ENCODE assay signal across 23 cellular contexts in genomic region chr11:2590131-2590950, GRCh38.
DNase-seq lines count a peak whose midpoint lies in the region; ATAC-seq and TF ChIP-seq lines count a peak whose summit lies in the region.
"Had no signal": no experiment of that assay in that cellular context is flagged by ENCODE, and none has a peak within 500 bp of the region (broad histone marks: within the 10 kb centered on the region; RNA-seq: fewer than 3 reads in every experiment).

No MANE protein-coding gene starts in this region.

- H3K9me3 ChIP-seq in left lung (no peaks in the 10 kb centered on the region), upper lobe of left lung (no peaks in the 10 kb centered on the region), Karpas-422 (ENCODE audit: low read length) (no peaks in the 10 kb centered on the region)
- H3K9me3 ChIP-seq: body of pancreas had no signal

- H3K4me3 ChIP-seq in H7 (ENCODE audit: insufficient read depth, low read depth, low read length) = no peak overlapping the region
- H3K4me3 ChIP-seq in left lung = no peak overlapping the region
- H3K4me3 ChIP-seq in upper lobe of left lung = no peak overlapping the region
- no peak overlapping the region for H3K4me3 ChIP-seq in Karpas-422 (ENCODE audit: low read length)
- H3K4me3 ChIP-seq: body of pancreas, hepatocyte had no signal

- H3K27ac ChIP-seq in left lung (no peak overlapping the region), upper lobe of left lung (no peak overlapping the region), Karpas-422 (ENCODE audit: low read length) (no peak overlapping the region)
- H3K27ac ChIP-seq: body of pancreas, hepatocyte had no signal

- no peaks in the 10 kb centered on the region for H3K4me1 ChIP-seq in left lung
- no peaks in the 10 kb centered on the region for H3K4me1 ChIP-seq in upper lobe of left lung
- H3K4me1 ChIP-seq in Karpas-422 (ENCODE audit: low read length) = no peaks in the 10 kb centered on the region
- H3K4me1 ChIP-seq: body of pancreas had no signal

- WGBS in upper lobe of left lung, 2 donors = 92 to 95% methylated on average over 9 to 13 of the region's 13 CpGs

- H3K79me2 ChIP-seq in Karpas-422 (ENCODE audit: low read length) = no peaks in the 10 kb centered on the region
- H3K79me2 ChIP-seq: hepatocyte had no signal

- H3K4me3 Mint-ChIP-seq in activated naive CD4-positive, alpha-beta T cell treated with anti-CD3 and anti-CD28 coated beads for 36 hours = no peak overlapping the region
- no peak overlapping the region for H3K4me3 Mint-ChIP-seq in T-helper 2 cell treated with Interferon-gamma antibody and Interleukin-4, amounts not matched to agents 5 μg/mL and 100 μg/mL, for 36 hours
- H3K4me3 Mint-ChIP-seq: activated naive CD8-positive, alpha-beta T cell; CD4-positive, CD25-positive, alpha-beta regulatory T cell; dendritic cell treated with granulocyte-macrophage colony-stimulating factor and Interleukin-4, amounts not matched to agents 40 ng/mL and 50 ng/mL, for 4 days; natural killer cell treated with Interleukin-12 subunit alpha and Interleukin-12 subunit beta and Interleukin-15 and Interleukin-18, amount 100 ng/mL, for 72 hours had no signal

- no peak for ATAC-seq in activated naive CD4-positive, alpha-beta T cell treated with anti-CD3 and anti-CD28 coated beads, Interleukin-2, amount 50 U/mL, for 72 hours
- ATAC-seq in left lung = no peak
- no peak for ATAC-seq in upper lobe of left lung (ENCODE audit: low FRiP score in 2 of 2)
- no peak for ATAC-seq in HG02870 (IDR thresholded peaks at IDR 0.05; ENCODE audit: unreplicated experiment)
- ATAC-seq: body of pancreas; natural killer cell treated with Interleukin-12 subunit alpha and Interleukin-12 subunit beta and Interleukin-15 and Interleukin-18, amount 100 ng/mL, for 72 hours had no signal

- no peak overlapping the region for H2AFZ ChIP-seq in Karpas-422 (ENCODE audit: low read length)
- H2AFZ ChIP-seq: hepatocyte had no signal

- no peak overlapping the region for H3K9ac ChIP-seq in Karpas-422 (ENCODE audit: low read length)

- CTCF ChIA-PET in activated naive CD4-positive, alpha-beta T cell treated with anti-CD3 and anti-CD28 coated beads for 36 hours (lab: Charles Lee) = no interaction called here

- no peaks in the 10 kb centered on the region for H4K20me1 ChIP-seq in Karpas-422 (ENCODE audit: insufficient read depth, low read depth, low read length)

- no peaks in the 10 kb centered on the region for H3K36me3 ChIP-seq in H7 (replicated peaks; ENCODE audit: control insufficient read depth, insufficient read depth, low read length)
- H3K36me3 ChIP-seq in left lung = peaks cover 0 to 36% of the 10 kb centered on the region in 2 donors
- H3K36me3 ChIP-seq in upper lobe of left lung = peaks cover 0 to 26% (median 6%) of the 10 kb centered on the region in 4 donors
- H3K36me3 ChIP-seq in Karpas-422 (ENCODE audit: insufficient read depth, low read length) = no peaks in the 10 kb centered on the region

- no peaks in the 10 kb centered on the region for H3K9me2 ChIP-seq in Karpas-422 (replicated peaks; ENCODE audit: insufficient read depth, low read length)

- peaks cover 13 to 18% of the 10 kb centered on the region in 2 donors for H3K36me3 Mint-ChIP-seq in activated naive CD4-positive, alpha-beta T cell treated with anti-CD3 and anti-CD28 coated beads, Interleukin-2, amount 50 U/mL, for 72 hours
- peaks cover 27% of the 10 kb centered on the region for H3K36me3 Mint-ChIP-seq in activated naive CD4-positive, alpha-beta T cell treated with anti-CD3 and anti-CD28 coated beads for 36 hours (ENCODE audit: low read depth)
- no peaks in the 10 kb centered on the region for H3K36me3 Mint-ChIP-seq in T-helper 2 cell treated with Interferon-gamma antibody and Interleukin-4, amounts not matched to agents 5 μg/mL and 100 μg/mL, for 36 hours (ENCODE audit: low read depth)
- H3K36me3 Mint-ChIP-seq: natural killer cell treated with Interleukin-12 subunit alpha and Interleukin-12 subunit beta and Interleukin-15 and Interleukin-18, amount 100 ng/mL, for 72 hours had no signal

- intact Hi-C loops in activated naive CD4-positive, alpha-beta T cell treated with anti-CD3 and anti-CD28 coated beads for 36 hours (cut with micrococcal nuclease) = no loop called here
- intact Hi-C loops in left lung (cut with DNase I) = no loop called here

- no peak overlapping the region for H3K27ac Mint-ChIP-seq in activated naive CD4-positive, alpha-beta T cell treated with anti-CD3 and anti-CD28 coated beads, Interleukin-2, amount 50 U/mL, for 72 hours
- no peak overlapping the region for H3K27ac Mint-ChIP-seq in activated naive CD4-positive, alpha-beta T cell treated with anti-CD3 and anti-CD28 coated beads for 36 hours
- no peak overlapping the region for H3K27ac Mint-ChIP-seq in T-helper 2 cell treated with Interferon-gamma antibody and Interleukin-4, amounts not matched to agents 5 μg/mL and 100 μg/mL, for 36 hours
- H3K27ac Mint-ChIP-seq: activated naive CD8-positive, alpha-beta T cell; CD4-positive, CD25-positive, alpha-beta regulatory T cell; dendritic cell treated with granulocyte-macrophage colony-stimulating factor and Interleukin-4, amounts not matched to agents 40 ng/mL and 50 ng/mL, for 4 days; natural killer cell treated with Interleukin-12 subunit alpha and Interleukin-12 subunit beta and Interleukin-15 and Interleukin-18, amount 100 ng/mL, for 72 hours had no signal

- TF ChIP-seq POLR2A in upper lobe of left lung (IDR thresholded peaks at IDR 0.05) = no peak

- H3K9me3 Mint-ChIP-seq in activated naive CD4-positive, alpha-beta T cell treated with anti-CD3 and anti-CD28 coated beads, Interleukin-2, amount 50 U/mL, for 72 hours = peaks cover 3 to 12% of the 10 kb centered on the region in 2 donors
- peaks cover 7% of the 10 kb centered on the region for H3K9me3 Mint-ChIP-seq in activated naive CD4-positive, alpha-beta T cell treated with anti-CD3 and anti-CD28 coated beads for 36 hours
- no peaks in the 10 kb centered on the region for H3K9me3 Mint-ChIP-seq in T-helper 2 cell treated with Interferon-gamma antibody and Interleukin-4, amounts not matched to agents 5 μg/mL and 100 μg/mL, for 36 hours
- H3K9me3 Mint-ChIP-seq: CD4-positive, CD25-positive, alpha-beta regulatory T cell; dendritic cell treated with granulocyte-macrophage colony-stimulating factor and Interleukin-4, amounts not matched to agents 40 ng/mL and 50 ng/mL, for 4 days; natural killer cell treated with Interleukin-12 subunit alpha and Interleukin-12 subunit beta and Interleukin-15 and Interleukin-18, amount 100 ng/mL, for 72 hours had no signal

- H3K27me3 Mint-ChIP-seq in activated naive CD4-positive, alpha-beta T cell treated with anti-CD3 and anti-CD28 coated beads for 36 hours (ENCODE audit: low read depth) = no peaks in the 10 kb centered on the region
- H3K27me3 Mint-ChIP-seq in T-helper 2 cell treated with Interferon-gamma antibody and Interleukin-4, amounts not matched to agents 5 μg/mL and 100 μg/mL, for 36 hours (ENCODE audit: low read depth) = no peaks in the 10 kb centered on the region
- H3K27me3 Mint-ChIP-seq: activated naive CD8-positive, alpha-beta T cell; CD4-positive, CD25-positive, alpha-beta regulatory T cell; dendritic cell treated with granulocyte-macrophage colony-stimulating factor and Interleukin-4, amounts not matched to agents 40 ng/mL and 50 ng/mL, for 4 days had no signal

- peaks cover 29% of the 10 kb centered on the region for H3K27me3 ChIP-seq in H7 (ENCODE audit: control insufficient read depth, insufficient read depth, low read length)
- no peaks in the 10 kb centered on the region for H3K27me3 ChIP-seq in left lung
- no peaks in the 10 kb centered on the region for H3K27me3 ChIP-seq in upper lobe of left lung
- H3K27me3 ChIP-seq in Karpas-422 (ENCODE audit: low read length) = no peaks in the 10 kb centered on the region
- H3K27me3 ChIP-seq: body of pancreas, hepatocyte had no signal

- no peak for TF ChIP-seq EP300 in upper lobe of left lung (IDR thresholded peaks at IDR 0.05)

- H3K4me1 Mint-ChIP-seq in activated naive CD4-positive, alpha-beta T cell treated with anti-CD3 and anti-CD28 coated beads for 36 hours (ENCODE audit: low read depth) = no peaks in the 10 kb centered on the region
- H3K4me1 Mint-ChIP-seq in T-helper 2 cell treated with Interferon-gamma antibody and Interleukin-4, amounts not matched to agents 5 μg/mL and 100 μg/mL, for 36 hours (ENCODE audit: low read depth) = no peaks in the 10 kb centered on the region
- H3K4me1 Mint-ChIP-seq: CD4-positive, CD25-positive, alpha-beta regulatory T cell had no signal

- no peak overlapping the region for H3K4me2 ChIP-seq in Karpas-422 (ENCODE audit: low read depth, low read length, poor library complexity, severe bottlenecking)
- H3K4me2 ChIP-seq: hepatocyte had no signal

- TF ChIP-seq CTCF in left lung (IDR thresholded peaks at IDR 0.05) = no peak
- TF ChIP-seq CTCF in upper lobe of left lung (IDR thresholded peaks at IDR 0.05) = no peak

- DNase-seq in activated naive CD4-positive, alpha-beta T cell treated with anti-CD3 and anti-CD28 coated beads, Interleukin-2, amount 50 U/mL, for 72 hours (ENCODE audit: low spot score in 2 of 2) = peak; percentile 1 to 34
- no peak for DNase-seq in activated naive CD4-positive, alpha-beta T cell treated with anti-CD3 and anti-CD28 coated beads for 36 hours
- DNase-seq in H7 (peak; percentile 35), left lung (peak; percentile 20 to 59), upper lobe of left lung (peak; percentile 19 to 21), Karpas-422 (no peak)
- DNase-seq in T-helper 2 cell treated with Interferon-gamma antibody and Interleukin-4, amounts not matched to agents 5 μg/mL and 100 μg/mL, for 36 hours (ENCODE audit: low spot score) = no peak
- DNase-seq: activated CD4-positive, alpha-beta T cell treated with anti-CD3 and anti-CD28 coated beads, Interleukin-2, amount 50 U/mL, for 1 hour; activated T-cell treated with anti-CD3 and anti-CD28 coated beads, Interleukin-2, amount 50 U/mL, for 1 hour; CD4-positive, CD25-positive, alpha-beta regulatory T cell; DMS53; KG1; mesendoderm; NCI-H2081 treated with DMSO at 0.1 percent for 48 hours; NCI-H510A; stimulated activated CD4-positive, alpha-beta T cell treated with anti-CD3 and anti-CD28 coated beads, Interleukin-12 subunit alpha, Interleukin-12 subunit beta, amount 100 ng/mL, for 4 hours; SW 1271 had no signal

Comparison
In these comparisons a context has a peak if more than half of its experiments do, and no peak if none do; other contexts are left out.
1. DNase-seq: peak in activated naive CD4-positive, alpha-beta T cell treated with anti-CD3 and anti-CD28 coated beads, Interleukin-2, amount 50 U/mL, for 72 hours (2 of 2), H7 (single experiment), left lung (2 of 2) and upper lobe of left lung (2 of 2); none in activated naive CD4-positive, alpha-beta T cell treated with anti-CD3 and anti-CD28 coated beads for 36 hours (single experiment), Karpas-422 (single experiment) and T-helper 2 cell treated with Interferon-gamma antibody and Interleukin-4, amounts not matched to agents 5 μg/mL and 100 μg/mL, for 36 hours (single experiment).